20 cellular contexts compared by ENCODE assay signal in the genomic region with DNA sequence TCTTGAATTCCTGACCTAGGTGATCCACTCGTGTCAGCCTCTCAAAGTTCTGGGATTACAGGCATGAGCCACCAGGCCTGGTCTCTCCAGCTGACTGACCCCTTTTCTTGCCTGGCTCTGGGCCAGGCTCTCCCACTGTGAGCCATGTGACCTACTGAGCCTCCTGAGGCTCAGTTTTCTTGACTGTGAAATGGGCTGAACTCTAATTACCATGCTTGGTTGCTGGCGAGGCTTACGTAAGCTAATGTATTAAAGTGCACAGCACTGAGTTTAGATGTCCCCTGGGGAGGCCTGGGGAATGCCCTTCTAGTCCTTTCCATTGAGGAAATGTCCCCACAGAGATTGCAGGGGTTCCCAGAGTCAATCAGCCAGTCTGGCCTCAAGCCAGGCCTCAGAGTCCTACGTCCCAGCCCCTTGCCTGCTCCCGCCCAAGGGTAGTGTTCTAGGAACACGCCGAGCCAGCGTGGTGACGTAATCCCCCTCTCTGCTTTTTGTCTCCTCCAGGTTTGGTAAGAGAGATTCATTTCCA. TPM values are rescaled to one million over a fixed set of nuclear protein-coding genes. Genes with fewer than 3 reads are reported as not detected.
A peak's percentile ranks its signal among the peaks of the same experiment; 100 is the strongest.
DNase-seq lines count a peak whose midpoint lies in the region; ATAC-seq, FAIRE-seq and TF ChIP-seq lines count a peak whose summit lies in the region.
"Had no signal": no experiment of that assay in that cellular context is flagged by ENCODE, and none has a peak within 500 bp of the region (broad histone marks: within the 10 kb centered on the region; RNA-seq: fewer than 3 reads in every experiment).

No MANE protein-coding gene starts in this region.

- peak overlapping the region; percentile 64 for H3K4me2 ChIP-seq in astrocyte (ENCODE audit: low read length)

- H3K9ac ChIP-seq in astrocyte (ENCODE audit: low read length), result peak overlapping the region; percentile 48
- H3K9ac ChIP-seq: parathyroid adenoma had no signal

- H3K36me3 ChIP-seq in astrocyte (ENCODE audit: insufficient read depth, low read length) (peaks cover 14% of the 10 kb centered on the region), Peyer's patch (peaks cover 0 to 44% (median 0%) of the 10 kb centered on the region in 3 donors)

- no peak overlapping the region for H3K27ac ChIP-seq in astrocyte (ENCODE audit: low read depth, low read length)
- no peak overlapping the region for H3K27ac ChIP-seq in Peyer's patch
- H3K27ac ChIP-seq: parathyroid adenoma, SJSA1 had no signal

- no peak overlapping the region for H3K4me3 ChIP-seq in GM12865 (ENCODE audit: low read depth, low read length)
- H3K4me3 ChIP-seq in astrocyte (ENCODE audit: insufficient read depth, low read depth, low read length), result no peak overlapping the region
- no peak overlapping the region for H3K4me3 ChIP-seq in Peyer's patch
- H3K4me3 ChIP-seq: adrenal gland, GM23248, SJSA1 had no signal

- TF ChIP-seq POLR2A in Peyer's patch (IDR thresholded peaks at IDR 0.05), result no peak

- H3K27ac Mint-ChIP-seq in astrocyte (ENCODE audit: unreplicated experiment), result peak overlapping the region; percentile 98
- peak overlapping the region; percentile 62 for H3K27ac Mint-ChIP-seq in neural crest cell (ENCODE audit: unreplicated experiment)

- H4K20me1 ChIP-seq in astrocyte (ENCODE audit: insufficient read depth, low read length), result peaks cover 8% of the 10 kb centered on the region

- no peak overlapping the region for H2AFZ ChIP-seq in astrocyte (ENCODE audit: low read depth, low read length)
- H2AFZ ChIP-seq: GM23248, parathyroid adenoma had no signal

- H3K4me1 ChIP-seq in astrocyte (ENCODE audit: insufficient read depth, low read length) (peaks cover 19% of the 10 kb centered on the region), Peyer's patch (no peaks in the 10 kb centered on the region)
- H3K4me1 ChIP-seq: parathyroid adenoma had no signal

- DNase-seq in GM12865 (ENCODE audit: low read depth) (peak; percentile 30), astrocyte (ENCODE audit: low read depth) (no peak), neural crest cell (ENCODE audit: low read depth, low spot score) (no peak), NCI-H2107 treated with DMSO at 0.1 percent for 48 hours (lab: John Stamatoyannopoulos, UW; ENCODE audit: unreplicated experiment) (no peak), Peyer's patch (no peak), OCI-M1 (lab: John Stamatoyannopoulos, UW) (no peak), anterior cingulate cortex (lab: John Stamatoyannopoulos, UW) (no peak)
- DNase-seq: activated CD4-positive, CD25-positive, alpha-beta regulatory T cell; adrenal gland; caudate nucleus; effector memory CD4-positive, alpha-beta T cell; EL; glutamatergic neuron; GM23248; NCI-H2029; NCI-H524; stimulated activated CD4-positive, alpha-beta T cell treated with anti-CD3 and anti-CD28 coated beads, Interleukin-2, amount 100 ng/mL, for 48 hours had no signal

- H3K36me3 Mint-ChIP-seq in astrocyte (ENCODE audit: low read depth, unreplicated experiment), result peaks cover 47% of the 10 kb centered on the region
- H3K36me3 Mint-ChIP-seq in neural crest cell (ENCODE audit: low read depth), result peaks cover 3% of the 10 kb centered on the region

- peak; percentile 53 for ATAC-seq in GM21447 (IDR thresholded peaks at IDR 0.05; ENCODE audit: unreplicated experiment)

- H3K9me3 Mint-ChIP-seq in astrocyte (ENCODE audit: unreplicated experiment) (no peaks in the 10 kb centered on the region), neural crest cell (no peaks in the 10 kb centered on the region)

- H3K79me2 ChIP-seq in astrocyte (ENCODE audit: insufficient read depth, low read length), result peaks cover 11% of the 10 kb centered on the region

- H3K27me3 ChIP-seq in astrocyte (ENCODE audit: insufficient read depth, low read length), result no peaks in the 10 kb centered on the region
- no peaks in the 10 kb centered on the region for H3K27me3 ChIP-seq in Peyer's patch
- H3K27me3 ChIP-seq: adrenal gland, SJSA1 had no signal

- H3K27me3 Mint-ChIP-seq in astrocyte (ENCODE audit: low read depth, unreplicated experiment) (no peaks in the 10 kb centered on the region), neural crest cell (ENCODE audit: low read depth) (no peaks in the 10 kb centered on the region)

- H3K4me1 Mint-ChIP-seq in astrocyte (ENCODE audit: low read depth, unreplicated experiment) (peaks cover 43% of the 10 kb centered on the region), neural crest cell (no peaks in the 10 kb centered on the region)

- no peak for FAIRE-seq in astrocyte (lab: Jason Lieb, UNC)

- TF ChIP-seq CTCF in GM12865 (IDR thresholded peaks at IDR 0.05; ENCODE audit: insufficient read depth, low read depth, low read length, missing control alignments) (no peak), astrocyte (IDR thresholded peaks at IDR 0.05; ENCODE audit: insufficient read depth, low read depth, low read length) (no peak), neural crest cell (conservative IDR thresholded peaks at IDR 0.05) (no peak), Peyer's patch (IDR thresholded peaks at IDR 0.05) (no peak)

- no peak overlapping the region for H3K4me3 Mint-ChIP-seq in astrocyte (ENCODE audit: unreplicated experiment)
- H3K4me3 Mint-ChIP-seq in neural crest cell, result no peak overlapping the region

- H3K9me3 ChIP-seq in astrocyte (ENCODE audit: insufficient read depth, low read depth, low read length) (no peaks in the 10 kb centered on the region), Peyer's patch (no peaks in the 10 kb centered on the region)
- H3K9me3 ChIP-seq: adrenal gland, SJSA1 had no signal

RNA-seq across cellular contexts. Expression of a gene that starts 45.8 kb away (rescaled TPM):
- total RNA-seq in astrocyte (9.0 and 9.4 TPM in 2 replicates), neural crest cell (0.84 and 2.1 TPM in 2 replicates), Peyer's patch (100 to 1,000 TPM; 121 to 214 (median 144) TPM)

Comparison
In these comparisons a context has a peak if more than half of its experiments do, and no peak if none do; other contexts are left out.
1. RNA of a gene that starts 45.8 kb away (total RNA-seq): 121 to 214 TPM in Peyer's patch; 9.0 to 9.4 TPM in astrocyte and 0.84 to 2.1 TPM in neural crest cell; every median in the first group is over 10 times any median in the second.